31 cellular contexts compared by ENCODE assay signal in the genomic region with DNA sequence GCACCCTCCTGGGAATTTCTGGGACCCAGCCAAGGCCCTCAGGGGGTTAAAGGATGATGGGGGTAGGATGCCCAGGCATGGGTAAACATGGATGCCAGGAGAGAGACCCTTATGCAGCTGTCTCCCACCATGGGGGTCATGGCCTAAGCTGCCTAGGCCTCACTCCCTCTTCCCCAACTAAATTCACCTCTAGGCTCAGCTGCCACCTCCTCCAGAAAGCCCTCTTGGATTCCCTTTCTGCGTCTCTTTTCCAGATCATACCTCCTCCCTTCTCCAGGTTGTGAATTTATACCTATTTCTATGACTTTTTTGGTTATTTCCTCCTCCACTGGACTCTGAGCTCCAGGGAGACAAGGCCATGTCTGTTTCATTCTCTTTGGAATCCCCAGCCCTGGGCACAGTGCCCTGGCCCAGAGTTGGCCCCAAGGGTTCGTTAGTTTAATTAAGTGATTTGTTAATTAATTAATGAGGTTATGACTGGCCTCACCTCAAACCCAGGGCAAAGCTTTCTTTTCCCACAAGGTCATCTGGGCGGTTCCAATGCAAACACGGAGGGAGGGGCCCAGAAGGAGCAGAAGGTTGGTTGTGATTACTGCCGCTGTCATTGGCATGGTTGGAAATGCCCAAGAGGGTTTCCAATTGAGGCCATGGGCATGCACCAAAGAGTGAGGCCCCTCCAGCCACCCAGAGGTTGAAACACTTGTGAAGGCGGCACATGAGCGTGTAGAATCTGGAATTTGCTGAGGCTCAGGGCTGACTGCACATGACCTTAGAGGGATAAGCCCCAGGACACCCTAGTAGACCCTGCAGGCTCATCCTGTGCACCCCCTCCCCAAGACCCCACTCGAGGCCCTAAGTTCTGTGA. TPM values are rescaled to one million over a fixed set of nuclear protein-coding genes. Genes with fewer than 3 reads are reported as not detected.
"Had no signal": no experiment of that assay in that cellular context is flagged by ENCODE, and none has a peak within 500 bp of the region (broad histone marks: within the 10 kb centered on the region; RNA-seq: fewer than 3 reads in every experiment).

No MANE protein-coding gene starts in this region.

- H3K4me1 Mint-ChIP-seq: activated CD4-positive, alpha-beta T cell treated with anti-CD3 and anti-CD28 coated beads, Interleukin-2, amount 10 ng/mL, durations not matched to agents 7 days and 5 days; activated naive CD4-positive, alpha-beta T cell treated with anti-CD3 and anti-CD28 coated beads, Interleukin-2, amount 50 U/mL, for 24 hours; naive B cell; stimulated activated naive CD8-positive, alpha-beta T cell treated with anti-CD3 and anti-CD28 coated beads, Interleukin-15, amount 100 ng/mL, for 72 hours had no signal

- H3K9ac ChIP-seq: neural progenitor cell had no signal

- H3K4me2 ChIP-seq: neural progenitor cell had no signal

- H2AFZ ChIP-seq: neural progenitor cell had no signal

- H3K27ac Mint-ChIP-seq: activated CD4-positive, alpha-beta T cell treated with anti-CD3 and anti-CD28 coated beads, Interleukin-2, amount 10 ng/mL, durations not matched to agents 7 days and 5 days; activated naive CD4-positive, alpha-beta T cell treated with anti-CD3 and anti-CD28 coated beads, Interleukin-2, amount 50 U/mL, for 24 hours; activated T-cell treated with anti-CD3 and anti-CD28 coated beads, Interleukin-2, amount 50 U/mL, for 72 hours; naive B cell; neural progenitor cell; stimulated activated naive CD8-positive, alpha-beta T cell treated with anti-CD3 and anti-CD28 coated beads, Interleukin-15, amount 100 ng/mL, for 72 hours; T-helper 1 cell treated with Interleukin-12 subunit alpha and Interleukin-12 subunit beta and Interleukin-4 antibody, amounts not matched to agents 30 μg/mL and 1 μg/mL, for 36 hours had no signal

- H3K9me3 Mint-ChIP-seq: activated CD4-positive, alpha-beta T cell treated with anti-CD3 and anti-CD28 coated beads, Interleukin-2, amount 10 ng/mL, durations not matched to agents 7 days and 5 days; activated naive CD4-positive, alpha-beta T cell treated with anti-CD3 and anti-CD28 coated beads, Interleukin-2, amount 50 U/mL, for 24 hours; activated T-cell treated with anti-CD3 and anti-CD28 coated beads, Interleukin-2, amount 50 U/mL, for 72 hours; naive B cell; neural progenitor cell; stimulated activated naive CD8-positive, alpha-beta T cell treated with anti-CD3 and anti-CD28 coated beads, Interleukin-15, amount 100 ng/mL, for 72 hours; T-helper 1 cell treated with Interleukin-12 subunit alpha and Interleukin-12 subunit beta and Interleukin-4 antibody, amounts not matched to agents 30 μg/mL and 1 μg/mL, for 36 hours had no signal

- H3K27ac ChIP-seq: ascending aorta, esophagus muscularis mucosa, gastroesophageal sphincter, heart left ventricle, neural progenitor cell, ovary, psoas muscle, suprapubic skin, transverse colon, uterus had no signal

- H3K36me3 ChIP-seq: ascending aorta, esophagus muscularis mucosa, gastroesophageal sphincter, heart left ventricle, neural progenitor cell, ovary, suprapubic skin, transverse colon, uterus had no signal

- DNase-seq: activated CD4-positive, alpha-beta T cell treated with anti-CD3 and anti-CD28 coated beads, Interleukin-2, amount 10 ng/mL, durations not matched to agents 7 days and 5 days; activated CD8-positive, alpha-beta memory T cell treated with anti-CD3 and anti-CD28 coated beads for 24 hours; activated effector memory CD4-positive, alpha-beta T cell treated with anti-CD3 and anti-CD28 coated beads, Interleukin-2, amount 50 U/mL, for 16 hours; activated T-cell treated with anti-CD3 and anti-CD28 coated beads, Interleukin-2, amount 50 U/mL, for 72 hours; cortex of kidney; effector memory CD4-positive, alpha-beta T cell; left ventricle myocardium superior; mesenchymal stem cell; naive B cell; ovary; stimulated activated CD4-positive, alpha-beta T cell treated with anti-CD3 and anti-CD28 coated beads, Interleukin-15, amount 100 ng/mL, for 24 hours; stimulated activated CD4-positive, alpha-beta T cell treated with anti-CD3 and anti-CD28 coated beads, Interleukin-2, amount 100 ng/mL, for 48 hours; stimulated activated naive CD8-positive, alpha-beta T cell treated with anti-CD3 and anti-CD28 coated beads, Interleukin-15, amount 100 ng/mL, for 72 hours; transverse colon; uterus had no signal

- FAIRE-seq: endothelial cell of umbilical vein had no signal

- H3K4me3 ChIP-seq: ascending aorta, esophagus muscularis mucosa, gastroesophageal sphincter, heart left ventricle, mucosa of descending colon, neural progenitor cell, ovary, psoas muscle, skin epidermis, suprapubic skin, transverse colon, uterus had no signal

- ATAC-seq: activated CD4-positive, CD25-positive, alpha-beta regulatory T cell treated with anti-CD3 and anti-CD28 coated beads, Interleukin-2, amount 50 U/mL, for 24 hours; activated T-cell treated with anti-CD3 and anti-CD28 coated beads, Interleukin-2, amount 50 U/mL, for 72 hours; gastroesophageal sphincter; heart left ventricle; left ventricle myocardium superior; mucosa of descending colon; psoas muscle; right cardiac atrium; stimulated activated naive CD8-positive, alpha-beta T cell treated with anti-CD3 and anti-CD28 coated beads, Interleukin-15, amount 100 ng/mL, for 72 hours had no signal

- H3K4me1 ChIP-seq: neural progenitor cell, uterus had no signal

- H3K9me3 ChIP-seq: ascending aorta, esophagus muscularis mucosa, gastroesophageal sphincter, heart left ventricle, mucosa of descending colon, ovary, psoas muscle, suprapubic skin, transverse colon, uterus had no signal

- H3K27me3 ChIP-seq: ascending aorta, heart left ventricle, neural progenitor cell, ovary, suprapubic skin, transverse colon, uterus had no signal

- H3K36me3 Mint-ChIP-seq: activated naive CD4-positive, alpha-beta T cell treated with anti-CD3 and anti-CD28 coated beads, Interleukin-2, amount 50 U/mL, for 24 hours; naive B cell; neural progenitor cell had no signal

- H3K27me3 Mint-ChIP-seq: activated CD4-positive, alpha-beta T cell treated with anti-CD3 and anti-CD28 coated beads, Interleukin-2, amount 10 ng/mL, durations not matched to agents 7 days and 5 days; activated naive CD4-positive, alpha-beta T cell treated with anti-CD3 and anti-CD28 coated beads, Interleukin-2, amount 50 U/mL, for 24 hours; stimulated activated naive CD8-positive, alpha-beta T cell treated with anti-CD3 and anti-CD28 coated beads, Interleukin-15, amount 100 ng/mL, for 72 hours had no signal

- H3K4me3 Mint-ChIP-seq: activated CD4-positive, alpha-beta T cell treated with anti-CD3 and anti-CD28 coated beads, Interleukin-2, amount 10 ng/mL, durations not matched to agents 7 days and 5 days; activated naive CD4-positive, alpha-beta T cell treated with anti-CD3 and anti-CD28 coated beads, Interleukin-2, amount 50 U/mL, for 24 hours; activated T-cell treated with anti-CD3 and anti-CD28 coated beads, Interleukin-2, amount 50 U/mL, for 72 hours; neural progenitor cell; stimulated activated naive CD8-positive, alpha-beta T cell treated with anti-CD3 and anti-CD28 coated beads, Interleukin-15, amount 100 ng/mL, for 72 hours; T-helper 1 cell treated with Interleukin-12 subunit alpha and Interleukin-12 subunit beta and Interleukin-4 antibody, amounts not matched to agents 30 μg/mL and 1 μg/mL, for 36 hours had no signal

RNA-seq across cellular contexts. Expression of a gene that starts 6.9 kb away (rescaled TPM):
- total RNA-seq: left ventricle myocardium superior, psoas muscle, right cardiac atrium had no signal
- polyA plus RNA-seq: heart left ventricle had no signal

RNA-seq across cellular contexts. Expression of a gene that starts 18.7 kb away (rescaled TPM):
- total RNA-seq: activated CD4-positive, alpha-beta T cell treated with anti-CD3 and anti-CD28 coated beads, Interleukin-2, amount 10 ng/mL, durations not matched to agents 7 days and 5 days; activated T-cell treated with anti-CD3 and anti-CD28 coated beads, Interleukin-2, amount 50 U/mL, for 72 hours; endothelial cell of umbilical vein; heart left ventricle; left ventricle myocardium superior; mucosa of descending colon; right cardiac atrium; uterus had no signal
- polyA plus RNA-seq: endothelial cell of umbilical vein, ovary had no signal

RNA-seq across cellular contexts. Expression of a gene that starts 44.6 kb away (rescaled TPM):
- total RNA-seq: activated CD4-positive, alpha-beta T cell treated with anti-CD3 and anti-CD28 coated beads, Interleukin-2, amount 10 ng/mL, durations not matched to agents 7 days and 5 days; activated T-cell treated with anti-CD3 and anti-CD28 coated beads, Interleukin-2, amount 50 U/mL, for 72 hours; kidney epithelial cell; left ventricle myocardium superior; right cardiac atrium had no signal
- polyA plus RNA-seq: heart left ventricle, ovary had no signal

RNA-seq across cellular contexts. Expression of a gene that starts 59.4 kb away (rescaled TPM):
- total RNA-seq: activated CD4-positive, alpha-beta T cell treated with anti-CD3 and anti-CD28 coated beads, Interleukin-2, amount 10 ng/mL, durations not matched to agents 7 days and 5 days; activated T-cell treated with anti-CD3 and anti-CD28 coated beads, Interleukin-2, amount 50 U/mL, for 72 hours; ascending aorta; endothelial cell of umbilical vein; esophagus muscularis mucosa; gastroesophageal sphincter; heart left ventricle; kidney epithelial cell; left ventricle myocardium superior; mucosa of descending colon; ovary; psoas muscle; right cardiac atrium; transverse colon had no signal
- polyA plus RNA-seq: adipose tissue, endothelial cell of umbilical vein, heart left ventricle, ovary, right cardiac atrium had no signal
